Comparison of ENCODE assay signal across 11 cellular contexts in genomic region chr2:235511187-235511661, GRCh38. TPM values are rescaled to one million over a fixed set of nuclear protein-coding genes. Genes with fewer than 3 reads are reported as not detected.
DNase-seq lines count a peak whose midpoint lies in the region; ATAC-seq, FAIRE-seq and TF ChIP-seq lines count a peak whose summit lies in the region.
"Had no signal": no experiment of that assay in that cellular context is flagged by ENCODE, and none has a peak within 500 bp of the region (broad histone marks: within the 10 kb centered on the region; RNA-seq: fewer than 3 reads in every experiment).

No MANE protein-coding gene starts in this region.

- peak; percentile 95 for ATAC-seq in body of pancreas
- no peak for ATAC-seq in activated CD4-positive, alpha-beta T cell treated with anti-CD3 and anti-CD28 coated beads for 36 hours

- peak; percentile 97 for DNase-seq in ACHN
- peak; percentile 74 for DNase-seq in HTR-8/SVneo (ENCODE audit: insufficient read length, low spot score)
- DNase-seq in body of pancreas, result peak; percentile 45 to 79 (median 68)
- peak; percentile 97 for DNase-seq in kidney glomerular epithelial cell (lab: John Stamatoyannopoulos, UW)
- no peak for DNase-seq in HEK293T (ENCODE audit: extremely low spot score)
- DNase-seq in stimulated activated naive CD4-positive, alpha-beta T cell treated with Interleukin-2 at 50 U/mL for 16 hours (lab: John Stamatoyannopoulos, UW), result no peak
- no peak for DNase-seq in activated CD4-positive, alpha-beta T cell treated with anti-CD3 and anti-CD28 coated beads for 36 hours
- DNase-seq in NK-92 (lab: John Stamatoyannopoulos, UW; ENCODE audit: unreplicated experiment), result no peak
- DNase-seq: Right ventricle myocardium superior had no signal

- CTCF ChIA-PET in HEK293T (lab: Yijun Ruan, JAX), result no interaction called here
- CTCF ChIA-PET in activated CD4-positive, alpha-beta T cell treated with anti-CD3 and anti-CD28 coated beads for 36 hours (lab: Charles Lee), result no interaction called here

- intact Hi-C loops in body of pancreas (cut with DNase I), result no loop called here
- intact Hi-C loops in activated CD4-positive, alpha-beta T cell treated with anti-CD3 and anti-CD28 coated beads for 36 hours (cut with DNase I, micrococcal nuclease), result no loop called here

- no peaks in the 10 kb centered on the region for H3K9me3 ChIP-seq in body of pancreas
- H3K9me3 ChIP-seq: vagina had no signal

- H3K27ac Mint-ChIP-seq in activated CD4-positive, alpha-beta T cell treated with anti-CD3 and anti-CD28 coated beads for 36 hours, result no peak overlapping the region

- no peak for TF ChIP-seq POLR2A in body of pancreas (IDR thresholded peaks at IDR 0.05)

- H3K4me1 Mint-ChIP-seq in activated CD4-positive, alpha-beta T cell treated with anti-CD3 and anti-CD28 coated beads for 36 hours, result no peaks in the 10 kb centered on the region

- peaks cover 15% of the 10 kb centered on the region for H3K27me3 Mint-ChIP-seq in activated CD4-positive, alpha-beta T cell treated with anti-CD3 and anti-CD28 coated beads for 36 hours

- FAIRE-seq in HTR-8/SVneo (lab: Jason Lieb, UNC), result no peak
- FAIRE-seq: GM19239 had no signal

- H3K4me1 ChIP-seq in body of pancreas, result peaks cover 43% of the 10 kb centered on the region

- no peaks in the 10 kb centered on the region for H3K36me3 ChIP-seq in body of pancreas (replicated peaks in 1 of 2; ENCODE audit: insufficient read depth in 1 of 2, low read depth in 2 of 2)
- H3K36me3 ChIP-seq: vagina had no signal

- H3K36me3 Mint-ChIP-seq in activated CD4-positive, alpha-beta T cell treated with anti-CD3 and anti-CD28 coated beads for 36 hours (ENCODE audit: low read depth), result no peaks in the 10 kb centered on the region

- in situ Hi-C loops in ACHN (cut with HindIII; ENCODE audit: low pct_ligation_motif_present, low pct_unique_long_range_greater_than_20kb, low sequenced_read_pairs), result no loop called here

- TF ChIP-seq CTCF in body of pancreas (IDR thresholded peaks at IDR 0.05), result no peak

- 18 to 20% methylated on average over 3 to 7 of the region's 7 CpGs for WGBS in body of pancreas, 2 donors

- no peak overlapping the region for H3K4me3 ChIP-seq in body of pancreas
- H3K4me3 ChIP-seq: vagina had no signal

- peak overlapping the region; percentile 18 to 83 (median 74) for H3K27ac ChIP-seq in body of pancreas
- H3K27ac ChIP-seq: vagina had no signal

- no peaks in the 10 kb centered on the region for H3K27me3 ChIP-seq in body of pancreas
- H3K27me3 ChIP-seq: vagina had no signal

- no peak overlapping the region for H3K4me3 Mint-ChIP-seq in activated CD4-positive, alpha-beta T cell treated with anti-CD3 and anti-CD28 coated beads for 36 hours

- POLR2A ChIA-PET in HEK293T (lab: Yijun Ruan, JAX), result no interaction called here
- POLR2A ChIA-PET in activated CD4-positive, alpha-beta T cell treated with anti-CD3 and anti-CD28 coated beads for 36 hours (lab: Charles Lee), result no interaction called here

- peaks cover 2% of the 10 kb centered on the region for H3K9me3 Mint-ChIP-seq in activated CD4-positive, alpha-beta T cell treated with anti-CD3 and anti-CD28 coated beads for 36 hours (ENCODE audit: low read depth)

TF ChIP-seq in HEK293T, 16 proteins besides CTCF, POLR2A, EP300 and RAD21:
- no peak for TF ChIP-seq BHLHE40 (IDR thresholded peaks at IDR 0.05; ENCODE audit: borderline replicate concordance)

RNA-seq across cellular contexts. Expression of gene AGAP1, which starts 17.4 kb away (rescaled TPM):
- 10 to 100 TPM; 21.3 to 32.6 TPM for total RNA-seq in body of pancreas
- 1 to 10 TPM; 2.2 TPM for total RNA-seq in activated CD4-positive, alpha-beta T cell treated with anti-CD3 and anti-CD28 coated beads for 36 hours

Comparison
In these comparisons a context has a peak if more than half of its experiments do, and no peak if none do; other contexts are left out.
1. DNase-seq: peak in ACHN (single experiment), HTR-8/SVneo (single experiment), body of pancreas (4 of 4) and kidney glomerular epithelial cell (single experiment); none in HEK293T (single experiment), stimulated activated naive CD4-positive, alpha-beta T cell treated with Interleukin-2 at 50 U/mL for 16 hours (single experiment), activated CD4-positive, alpha-beta T cell treated with anti-CD3 and anti-CD28 coated beads for 36 hours (single experiment) and NK-92 (single experiment).
2. RNA of gene AGAP1, which starts 17.4 kb away (total RNA-seq): 21.3 to 32.6 TPM in body of pancreas; 2.2 TPM in activated CD4-positive, alpha-beta T cell treated with anti-CD3 and anti-CD28 coated beads for 36 hours; every median in the first group is over 4 times any median in the second.